ENCODE assay signal across 1 cellular context in the genomic region with DNA sequence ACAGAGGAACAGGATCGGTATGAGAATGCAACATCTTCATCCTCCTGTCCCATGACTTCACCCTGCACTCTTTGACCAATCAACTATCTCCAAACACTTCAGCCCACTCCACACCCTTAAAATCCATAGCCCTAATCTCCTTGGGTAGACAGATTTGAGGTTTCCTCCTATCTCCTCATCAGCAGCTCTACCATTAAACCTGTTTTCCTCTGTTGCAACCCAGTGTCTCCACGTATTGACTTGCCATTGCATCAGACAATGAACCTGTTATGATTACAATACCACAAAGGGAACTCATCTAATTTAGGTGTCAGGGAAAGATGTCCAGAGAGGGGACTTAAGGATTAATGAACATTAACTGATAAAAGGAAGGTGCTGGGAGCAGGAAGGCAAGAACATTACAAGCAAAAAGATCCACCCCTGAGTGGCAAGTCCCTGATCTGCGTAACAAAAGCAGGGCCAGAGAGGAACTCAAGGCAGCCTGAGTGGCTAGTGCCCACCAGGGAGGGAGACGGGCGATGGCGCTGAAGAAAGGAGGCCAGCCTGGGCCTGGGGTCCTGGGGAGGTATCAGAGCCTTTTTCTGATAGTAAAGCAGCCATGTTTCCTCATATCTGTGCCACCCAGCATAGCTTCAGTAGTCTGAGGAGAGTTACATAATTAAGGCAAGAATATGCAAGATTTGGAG.
TF ChIP-seq lines count a peak whose summit lies in the region.

No MANE protein-coding gene starts in this region.

TF ChIP-seq in K562, 482 proteins besides CTCF, POLR2A, EP300 and RAD21 (continued from another document):
- TF ChIP-seq, protein P1, sequence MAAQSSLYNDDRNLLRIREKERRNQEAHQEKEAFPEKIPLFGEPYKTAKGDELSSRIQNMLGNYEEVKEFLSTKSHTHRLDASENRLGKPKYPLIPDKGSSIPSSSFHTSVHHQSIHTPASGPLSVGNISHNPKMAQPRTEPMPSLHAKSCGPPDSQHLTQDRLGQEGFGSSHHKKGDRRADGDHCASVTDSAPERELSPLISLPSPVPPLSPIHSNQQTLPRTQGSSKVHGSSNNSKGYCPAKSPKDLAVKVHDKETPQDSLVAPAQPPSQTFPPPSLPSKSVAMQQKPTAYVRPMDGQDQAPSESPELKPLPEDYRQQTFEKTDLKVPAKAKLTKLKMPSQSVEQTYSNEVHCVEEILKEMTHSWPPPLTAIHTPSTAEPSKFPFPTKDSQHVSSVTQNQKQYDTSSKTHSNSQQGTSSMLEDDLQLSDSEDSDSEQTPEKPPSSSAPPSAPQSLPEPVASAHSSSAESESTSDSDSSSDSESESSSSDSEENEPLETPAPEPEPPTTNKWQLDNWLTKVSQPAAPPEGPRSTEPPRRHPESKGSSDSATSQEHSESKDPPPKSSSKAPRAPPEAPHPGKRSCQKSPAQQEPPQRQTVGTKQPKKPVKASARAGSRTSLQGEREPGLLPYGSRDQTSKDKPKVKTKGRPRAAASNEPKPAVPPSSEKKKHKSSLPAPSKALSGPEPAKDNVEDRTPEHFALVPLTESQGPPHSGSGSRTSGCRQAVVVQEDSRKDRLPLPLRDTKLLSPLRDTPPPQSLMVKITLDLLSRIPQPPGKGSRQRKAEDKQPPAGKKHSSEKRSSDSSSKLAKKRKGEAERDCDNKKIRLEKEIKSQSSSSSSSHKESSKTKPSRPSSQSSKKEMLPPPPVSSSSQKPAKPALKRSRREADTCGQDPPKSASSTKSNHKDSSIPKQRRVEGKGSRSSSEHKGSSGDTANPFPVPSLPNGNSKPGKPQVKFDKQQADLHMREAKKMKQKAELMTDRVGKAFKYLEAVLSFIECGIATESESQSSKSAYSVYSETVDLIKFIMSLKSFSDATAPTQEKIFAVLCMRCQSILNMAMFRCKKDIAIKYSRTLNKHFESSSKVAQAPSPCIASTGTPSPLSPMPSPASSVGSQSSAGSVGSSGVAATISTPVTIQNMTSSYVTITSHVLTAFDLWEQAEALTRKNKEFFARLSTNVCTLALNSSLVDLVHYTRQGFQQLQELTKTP (IDR thresholded peaks at IDR 0.05; ENCODE audit: low read depth in 1 of 2, partially characterized antibody in 2 of 2), result no peak
- TF ChIP-seq FOXP1 (CRISPR knock-in tag; IDR thresholded peaks at IDR 0.05) (no peak), ZNF79 (CRISPR knock-in tag; IDR thresholded peaks at IDR 0.05; ENCODE audit: low read depth) (no peak; the same call in 1 of the 2 replicates), POLR2AphosphoS2 (IDR thresholded peaks at IDR 0.05; ENCODE audit: low read length) (no peak), SMC3 (conservative IDR thresholded peaks at IDR 0.05; ENCODE audit: insufficient read depth, low read depth, low read length) (no peak), ZNF232 (CRISPR knock-in tag; IDR thresholded peaks at IDR 0.05) (no peak), HDAC2 (IDR thresholded peaks at IDR 0.05) (no peak), BHLHE40 (IDR thresholded peaks at IDR 0.05; ENCODE audit: low read length) (no peak), SMARCA5 (IDR thresholded peaks at IDR 0.05) (no peak), ZEB2 (IDR thresholded peaks at IDR 0.05) (no peak), NFYB (IDR thresholded peaks at IDR 0.05; ENCODE audit: extremely low read depth, insufficient read length) (no peak), SRF (CRISPR knock-in tag; IDR thresholded peaks at IDR 0.05) (no peak), ZNF263 (CRISPR knock-in tag; IDR thresholded peaks at IDR 0.05; ENCODE audit: borderline replicate concordance) (no peak), ESRRA (IDR thresholded peaks at IDR 0.05; ENCODE audit: borderline replicate concordance, low read depth) (no peak), CREBBP (IDR thresholded peaks at IDR 0.05; ENCODE audit: low read depth, low read length) (no peak), ZNF57 (CRISPR knock-in tag; IDR thresholded peaks at IDR 0.05) (no peak), ZFP36 (IDR thresholded peaks at IDR 0.05; ENCODE audit: low read depth, low read length, partially characterized antibody) (no peak), NRF1 (conservative IDR thresholded peaks at IDR 0.05 in 1 of 2, IDR thresholded peaks at IDR 0.05 in 1 of 2) (no peak), ZNF589 (CRISPR knock-in tag; IDR thresholded peaks at IDR 0.05; ENCODE audit: low read depth) (0 out of 2 replicates have a peak, but pooled peaks have one; percentile 62), ZNF766 (CRISPR knock-in tag; conservative IDR thresholded peaks at IDR 0.05) (0 out of 2 replicates have a peak, but pooled peaks have one; percentile 37), ADNP (tag; IDR thresholded peaks at IDR 0.05) (no peak), TRIM24 (IDR thresholded peaks at IDR 0.05) (peak; percentile 60 to 69; a peak in 2 of 4 replicates), ETS2 (tag; IDR thresholded peaks at IDR 0.05; ENCODE audit: borderline replicate concordance, poor library complexity, severe bottlenecking) (no peak), NFIX (CRISPR knock-in tag; IDR thresholded peaks at IDR 0.05; ENCODE audit: low read depth) (no peak), PURB (CRISPR knock-in tag; IDR thresholded peaks at IDR 0.05; ENCODE audit: low read depth) (no peak), ARID2 (IDR thresholded peaks at IDR 0.05) (no peak), MECOM (CRISPR knock-in tag; IDR thresholded peaks at IDR 0.05) (no peak)
- TF ChIP-seq, protein P2, sequence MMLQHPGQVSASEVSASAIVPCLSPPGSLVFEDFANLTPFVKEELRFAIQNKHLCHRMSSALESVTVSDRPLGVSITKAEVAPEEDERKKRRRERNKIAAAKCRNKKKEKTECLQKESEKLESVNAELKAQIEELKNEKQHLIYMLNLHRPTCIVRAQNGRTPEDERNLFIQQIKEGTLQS (IDR thresholded peaks at IDR 0.05), result peak; percentile 29; the same call in 1 of the 2 replicates
- TF ChIP-seq, protein P2 (CRISPR knock-in tag; conservative IDR thresholded peaks at IDR 0.05), result no peak
- TF ChIP-seq, protein P3, sequence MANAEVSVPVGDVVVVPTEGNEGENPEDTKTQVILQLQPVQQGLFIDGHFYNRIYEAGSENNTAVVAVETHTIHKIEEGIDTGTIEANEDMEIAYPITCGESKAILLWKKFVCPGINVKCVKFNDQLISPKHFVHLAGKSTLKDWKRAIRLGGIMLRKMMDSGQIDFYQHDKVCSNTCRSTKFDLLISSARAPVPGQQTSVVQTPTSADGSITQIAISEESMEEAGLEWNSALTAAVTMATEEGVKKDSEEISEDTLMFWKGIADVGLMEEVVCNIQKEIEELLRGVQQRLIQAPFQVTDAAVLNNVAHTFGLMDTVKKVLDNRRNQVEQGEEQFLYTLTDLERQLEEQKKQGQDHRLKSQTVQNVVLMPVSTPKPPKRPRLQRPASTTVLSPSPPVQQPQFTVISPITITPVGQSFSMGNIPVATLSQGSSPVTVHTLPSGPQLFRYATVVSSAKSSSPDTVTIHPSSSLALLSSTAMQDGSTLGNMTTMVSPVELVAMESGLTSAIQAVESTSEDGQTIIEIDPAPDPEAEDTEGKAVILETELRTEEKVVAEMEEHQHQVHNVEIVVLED (CRISPR knock-in tag; IDR thresholded peaks at IDR 0.05), result no peak
- TF ChIP-seq, protein P4, sequence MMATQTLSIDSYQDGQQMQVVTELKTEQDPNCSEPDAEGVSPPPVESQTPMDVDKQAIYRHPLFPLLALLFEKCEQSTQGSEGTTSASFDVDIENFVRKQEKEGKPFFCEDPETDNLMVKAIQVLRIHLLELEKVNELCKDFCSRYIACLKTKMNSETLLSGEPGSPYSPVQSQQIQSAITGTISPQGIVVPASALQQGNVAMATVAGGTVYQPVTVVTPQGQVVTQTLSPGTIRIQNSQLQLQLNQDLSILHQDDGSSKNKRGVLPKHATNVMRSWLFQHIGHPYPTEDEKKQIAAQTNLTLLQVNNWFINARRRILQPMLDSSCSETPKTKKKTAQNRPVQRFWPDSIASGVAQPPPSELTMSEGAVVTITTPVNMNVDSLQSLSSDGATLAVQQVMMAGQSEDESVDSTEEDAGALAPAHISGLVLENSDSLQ (IDR thresholded peaks at IDR 0.05), result no peak
- TF ChIP-seq, protein P5, sequence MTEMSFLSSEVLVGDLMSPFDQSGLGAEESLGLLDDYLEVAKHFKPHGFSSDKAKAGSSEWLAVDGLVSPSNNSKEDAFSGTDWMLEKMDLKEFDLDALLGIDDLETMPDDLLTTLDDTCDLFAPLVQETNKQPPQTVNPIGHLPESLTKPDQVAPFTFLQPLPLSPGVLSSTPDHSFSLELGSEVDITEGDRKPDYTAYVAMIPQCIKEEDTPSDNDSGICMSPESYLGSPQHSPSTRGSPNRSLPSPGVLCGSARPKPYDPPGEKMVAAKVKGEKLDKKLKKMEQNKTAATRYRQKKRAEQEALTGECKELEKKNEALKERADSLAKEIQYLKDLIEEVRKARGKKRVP (CRISPR knock-in tag; IDR thresholded peaks at IDR 0.05), result peak; percentile 96
- TF ChIP-seq, protein P6, sequence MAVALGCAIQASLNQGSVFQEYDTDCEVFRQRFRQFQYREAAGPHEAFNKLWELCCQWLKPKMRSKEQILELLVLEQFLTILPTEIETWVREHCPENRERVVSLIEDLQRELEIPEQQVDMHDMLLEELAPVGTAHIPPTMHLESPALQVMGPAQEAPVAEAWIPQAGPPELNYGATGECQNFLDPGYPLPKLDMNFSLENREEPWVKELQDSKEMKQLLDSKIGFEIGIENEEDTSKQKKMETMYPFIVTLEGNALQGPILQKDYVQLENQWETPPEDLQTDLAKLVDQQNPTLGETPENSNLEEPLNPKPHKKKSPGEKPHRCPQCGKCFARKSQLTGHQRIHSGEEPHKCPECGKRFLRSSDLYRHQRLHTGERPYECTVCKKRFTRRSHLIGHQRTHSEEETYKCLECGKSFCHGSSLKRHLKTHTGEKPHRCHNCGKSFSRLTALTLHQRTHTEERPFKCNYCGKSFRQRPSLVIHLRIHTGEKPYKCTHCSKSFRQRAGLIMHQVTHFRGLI (CRISPR knock-in tag; IDR thresholded peaks at IDR 0.05), result peak; percentile 46; the same call in 1 of the 2 replicates
- TF ChIP-seq, protein P7, sequence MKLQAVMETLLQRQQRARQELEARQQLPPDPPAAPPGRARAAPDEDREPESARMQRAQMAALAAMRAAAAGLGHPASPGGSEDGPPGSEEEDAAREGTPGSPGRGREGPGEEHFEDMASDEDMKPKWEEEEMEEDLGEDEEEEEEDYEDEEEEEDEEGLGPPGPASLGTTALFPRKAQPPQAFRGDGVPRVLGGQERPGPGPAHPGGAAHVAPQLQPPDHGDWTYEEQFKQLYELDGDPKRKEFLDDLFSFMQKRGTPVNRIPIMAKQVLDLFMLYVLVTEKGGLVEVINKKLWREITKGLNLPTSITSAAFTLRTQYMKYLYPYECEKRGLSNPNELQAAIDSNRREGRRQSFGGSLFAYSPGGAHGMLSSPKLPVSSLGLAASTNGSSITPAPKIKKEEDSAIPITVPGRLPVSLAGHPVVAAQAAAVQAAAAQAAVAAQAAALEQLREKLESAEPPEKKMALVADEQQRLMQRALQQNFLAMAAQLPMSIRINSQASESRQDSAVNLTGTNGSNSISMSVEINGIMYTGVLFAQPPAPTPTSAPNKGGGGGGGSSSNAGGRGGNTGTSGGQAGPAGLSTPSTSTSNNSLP (IDR thresholded peaks at IDR 0.05; ENCODE audit: borderline replicate concordance, low read depth, low read length), result no peak
